20 cellular contexts compared by ENCODE assay signal in genomic region chr3:123424321-123424998, GRCh38. TPM values are rescaled to one million over a fixed set of nuclear protein-coding genes. Genes with fewer than 3 reads are reported as not detected.
DNase-seq lines count a peak whose midpoint lies in the region; ATAC-seq and TF ChIP-seq lines count a peak whose summit lies in the region.
"Had no signal": no experiment of that assay in that cellular context is flagged by ENCODE, and none has a peak within 500 bp of the region (broad histone marks: within the 10 kb centered on the region; RNA-seq: fewer than 3 reads in every experiment).

No MANE protein-coding gene starts in this region.

- no peaks in the 10 kb centered on the region for H3K36me3 ChIP-seq in gastroesophageal sphincter
- no peaks in the 10 kb centered on the region for H3K36me3 ChIP-seq in ovary
- H3K36me3 ChIP-seq in transverse colon: no peaks in the 10 kb centered on the region
- H3K36me3 ChIP-seq: spleen, upper lobe of right lung had no signal

- peak; percentile 56 to 84 (median 73) for DNase-seq in ovary
- DNase-seq in transverse colon: no peak
- DNase-seq in activated CD4-positive, alpha-beta T cell treated with anti-CD3 and anti-CD28 coated beads, Interleukin-2, amount 50 U/mL, for 48 hours: no peak
- no peak for DNase-seq in NCI-H226
- DNase-seq: activated CD4-positive, alpha-beta memory T cell treated with anti-CD3 and anti-CD28 coated beads for 36 hours; activated naive CD4-positive, alpha-beta T cell treated with Interleukin-2 at 50 U/mL for 16 hours; Calu3; H7; NCI-H2029 treated with DMSO at 0.1 percent for 48 hours; NCI-H526; SHP77; spleen; T-cell; upper lobe of right lung had no signal

- H3K4me1 ChIP-seq in gastroesophageal sphincter: peaks cover 21 to 100% (median 54%) of the 10 kb centered on the region in 3 donors
- H3K4me1 ChIP-seq in ovary (ENCODE audit: insufficient read depth): peaks cover 34% of the 10 kb centered on the region
- peaks cover 41 to 64% (median 49%) of the 10 kb centered on the region in 4 donors for H3K4me1 ChIP-seq in transverse colon

- H3K4me3 ChIP-seq in gastroesophageal sphincter: peak overlapping the region in 1 of 2 donors; percentile 7
- no peak overlapping the region for H3K4me3 ChIP-seq in ovary
- H3K4me3 ChIP-seq in transverse colon: no peak overlapping the region
- H3K4me3 ChIP-seq: GM12878, lung, spleen, upper lobe of right lung had no signal

- ATAC-seq in gastroesophageal sphincter (peak; percentile 51), GM18870 (IDR thresholded peaks at IDR 0.05; ENCODE audit: unreplicated experiment) (no peak)
- ATAC-seq: GM12878, T-cell, upper lobe of right lung had no signal

- TF ChIP-seq CTCF in gastroesophageal sphincter (IDR thresholded peaks at IDR 0.05) (no peak), ovary (IDR thresholded peaks at IDR 0.05) (no peak), transverse colon (IDR thresholded peaks at IDR 0.05) (no peak)

- 40 to 62% methylated on average over 2 to 3 of the region's 13 CpGs for WGBS in gastroesophageal sphincter (ENCODE audit: low coverage in 1 of 2), 2 donors
- WGBS in ovary, 3 donors: 48 to 56% (median 53%) methylated on average over 12 to 13 of the region's 13 CpGs
- 73 to 81% methylated on average over 3 to 13 of the region's 13 CpGs for WGBS in transverse colon (ENCODE audit: low coverage in 1 of 2), 2 donors

- H3K9me3 ChIP-seq in gastroesophageal sphincter (no peaks in the 10 kb centered on the region), ovary (no peaks in the 10 kb centered on the region), transverse colon (no peaks in the 10 kb centered on the region)
- H3K9me3 ChIP-seq: spleen, upper lobe of right lung had no signal

- H3K27me3 ChIP-seq in gastroesophageal sphincter (no peaks in the 10 kb centered on the region), ovary (no peaks in the 10 kb centered on the region), transverse colon (no peaks in the 10 kb centered on the region)

- H3K27ac ChIP-seq in angular gyrus (ENCODE audit: low read depth, low read length) (peak overlapping the region; percentile 91), gastroesophageal sphincter (peak overlapping the region; percentile 90 to 99 (median 92)), ovary (peak overlapping the region in 1 of 2 donors; percentile 48), transverse colon (peak overlapping the region; percentile 53 to 77 (median 68))
- H3K27ac ChIP-seq: upper lobe of right lung, VCaP had no signal

- intact Hi-C loops in ovary (cut with DNase I) (no loop called here), transverse colon (cut with DNase I; ENCODE audit: low total_unique reads) (no loop called here)

- TF ChIP-seq POLR2A in gastroesophageal sphincter (IDR thresholded peaks at IDR 0.05) (peak in 1 of 2 donors; percentile 18), ovary (IDR thresholded peaks at IDR 0.05) (no peak), transverse colon (IDR thresholded peaks at IDR 0.05) (no peak)

- peak; percentile 62 for TF ChIP-seq EP300 in gastroesophageal sphincter (IDR thresholded peaks at IDR 0.05)
- no peak for TF ChIP-seq EP300 in ovary (IDR thresholded peaks at IDR 0.05)
- no peak for TF ChIP-seq EP300 in transverse colon (IDR thresholded peaks at IDR 0.05; ENCODE audit: low read depth)

- in situ Hi-C loops in transverse colon (cut with MboI; ENCODE audit: low pct_ligation_motif_present in 1 of 4, low pct_unique_long_range_greater_than_20kb in 1 of 4, low sequenced_read_pairs in 3 of 4): no loop called here

RNA-seq across cellular contexts. Expression of gene ADCY5, which starts 24.4 kb away (rescaled TPM):
- 100 to 1,000 TPM; 119 to 251 (median 185) TPM for total RNA-seq in gastroesophageal sphincter
- total RNA-seq in ovary: 10 to 100 TPM in 6 of 7 donors, 1 to 10 TPM in 1; 5.3 to 36.2 (median 25.6) TPM
- 10 to 100 TPM; 15.4 to 17.1 TPM for polyA plus RNA-seq in ovary
- 10 to 100 TPM; 13.9 to 42.0 (median 28.6) TPM for total RNA-seq in transverse colon
- total RNA-seq: activated CD4-positive, alpha-beta memory T cell treated with anti-CD3 and anti-CD28 coated beads for 36 hours; GM12878 had no signal

Comparison
In these comparisons a context has a peak if more than half of its experiments do, and no peak if none do; other contexts are left out.
1. DNase-seq: peak in ovary (5 of 5); none in transverse colon (single experiment), activated CD4-positive, alpha-beta T cell treated with anti-CD3 and anti-CD28 coated beads, Interleukin-2, amount 50 U/mL, for 48 hours (0 of 2) and NCI-H226 (single experiment).